10 cellular contexts compared by ENCODE assay signal in genomic region chr2:200586644-200586975, GRCh38. TPM values are rescaled to one million over a fixed set of nuclear protein-coding genes. Genes with fewer than 3 reads are reported as not detected.
DNase-seq lines count a peak whose midpoint lies in the region; ATAC-seq and TF ChIP-seq lines count a peak whose summit lies in the region.
"Had no signal": no experiment of that assay in that cellular context is flagged by ENCODE, and none has a peak within 500 bp of the region (broad histone marks: within the 10 kb centered on the region; RNA-seq: fewer than 3 reads in every experiment).

No MANE protein-coding gene starts in this region.

- intact Hi-C loops in heart left ventricle (cut with DNase I): loop anchor here in 1 of 10 donors (10.0 kb wide), 1 partner anchor 118 kb away; no protein-coding TSS in a partner anchor
- intact Hi-C loops in left cardiac atrium (cut with DNase I): no loop called here
- intact Hi-C loops in colonic mucosa (cut with DNase I): no loop called here

- peak overlapping the region in 11 of 12 donors; percentile 8 to 69 (median 56) for H3K4me3 ChIP-seq in heart left ventricle
- H3K4me3 ChIP-seq in epithelial cell of proximal tubule (ENCODE audit: low read depth, low read length): peak overlapping the region; percentile 69
- H3K4me3 ChIP-seq in urinary bladder (ENCODE audit: low read depth, low read length): peak overlapping the region; percentile 57
- no peak overlapping the region for H3K4me3 ChIP-seq in colonic mucosa
- H3K4me3 ChIP-seq in Karpas-422 (ENCODE audit: low read length): no peak overlapping the region

- no peak overlapping the region for H3K4me2 ChIP-seq in Karpas-422 (ENCODE audit: low read depth, low read length, poor library complexity, severe bottlenecking)
- H3K4me2 ChIP-seq: KMS-11 had no signal

- H3K4me1 ChIP-seq in heart left ventricle: peaks cover 0 to 13% (median 6%) of the 10 kb centered on the region in 12 donors
- H3K4me1 ChIP-seq in urinary bladder (ENCODE audit: insufficient read depth): no peaks in the 10 kb centered on the region
- H3K4me1 ChIP-seq in colonic mucosa: no peaks in the 10 kb centered on the region
- no peaks in the 10 kb centered on the region for H3K4me1 ChIP-seq in Karpas-422 (ENCODE audit: low read length)

- TF ChIP-seq POLR2A in heart left ventricle (IDR thresholded peaks at IDR 0.05): no peak

- peak in 2 of 4 donors; percentile 8 to 26 for ATAC-seq in heart left ventricle
- no peak for ATAC-seq in left cardiac atrium
- no peak for ATAC-seq in naive thymus-derived CD8-positive, alpha-beta T cell

- H3K9me2 ChIP-seq in Karpas-422 (replicated peaks; ENCODE audit: insufficient read depth, low read length): no peaks in the 10 kb centered on the region

- peaks cover 1 to 16% (median 12%) of the 10 kb centered on the region in 5 donors for H3K27me3 Mint-ChIP-seq in naive thymus-derived CD8-positive, alpha-beta T cell

- POLR2A ChIA-PET in naive thymus-derived CD8-positive, alpha-beta T cell (lab: Charles Lee): no interaction called here

- H3K27me3 ChIP-seq in heart left ventricle: peaks cover 0 to 7% (median 0%) of the 10 kb centered on the region in 9 donors
- no peaks in the 10 kb centered on the region for H3K27me3 ChIP-seq in colonic mucosa
- H3K27me3 ChIP-seq in Karpas-422 (ENCODE audit: low read length): no peaks in the 10 kb centered on the region

- H3K9me3 ChIP-seq in heart left ventricle: no peaks in the 10 kb centered on the region
- H3K9me3 ChIP-seq in colonic mucosa: no peaks in the 10 kb centered on the region
- no peaks in the 10 kb centered on the region for H3K9me3 ChIP-seq in Karpas-422 (ENCODE audit: low read length)

- no peaks in the 10 kb centered on the region for H4K20me1 ChIP-seq in Karpas-422 (ENCODE audit: insufficient read depth, low read depth, low read length)

- DNase-seq in heart left ventricle (no peak), left cardiac atrium (no peak), epithelial cell of proximal tubule (ENCODE audit: low read depth) (no peak), colonic mucosa (no peak), Karpas-422 (no peak)
- DNase-seq in naive thymus-derived CD8-positive, alpha-beta T cell: no peak
- DNase-seq in stimulated activated CD4-positive, alpha-beta T cell treated with anti-CD3 and anti-CD28 coated beads, Interleukin-2, amount 100 ng/mL, for 48 hours: no peak
- DNase-seq: foreskin melanocyte had no signal

- H3K36me3 ChIP-seq in heart left ventricle (no peaks in the 10 kb centered on the region), urinary bladder (ENCODE audit: insufficient read depth) (no peaks in the 10 kb centered on the region), colonic mucosa (no peaks in the 10 kb centered on the region), Karpas-422 (ENCODE audit: insufficient read depth, low read length) (peaks cover under 1% of the 10 kb centered on the region; the same call in 1 of the 2 replicates)

- no peaks in the 10 kb centered on the region for H3K9me3 Mint-ChIP-seq in naive thymus-derived CD8-positive, alpha-beta T cell

- peak overlapping the region in 1 of 2 donors; percentile 37 for H3K9ac ChIP-seq in colonic mucosa (ENCODE audit: low read depth in 2 of 2, low read length in 2 of 2)
- no peak overlapping the region for H3K9ac ChIP-seq in Karpas-422 (ENCODE audit: low read length)
- H3K9ac ChIP-seq: KMS-11 had no signal

- no peaks in the 10 kb centered on the region for H3K79me2 ChIP-seq in Karpas-422 (ENCODE audit: low read length)

- H3K27ac ChIP-seq in heart left ventricle (peak overlapping the region in 3 of 12 donors; percentile 42 to 78 (median 66)), urinary bladder (ENCODE audit: low read depth) (peak overlapping the region; percentile 60), colonic mucosa (no peak overlapping the region), Karpas-422 (ENCODE audit: low read length) (no peak overlapping the region)
- H3K27ac ChIP-seq: KMS-11 had no signal

- peaks cover 3 to 20% (median 9%) of the 10 kb centered on the region in 4 donors for H3K4me1 Mint-ChIP-seq in naive thymus-derived CD8-positive, alpha-beta T cell

- TF ChIP-seq CTCF in heart left ventricle (IDR thresholded peaks at IDR 0.05): no peak
- no peak for TF ChIP-seq CTCF in epithelial cell of proximal tubule (conservative IDR thresholded peaks at IDR 0.05; ENCODE audit: low read depth, low read length)
- no peak for TF ChIP-seq CTCF in colonic mucosa (IDR thresholded peaks at IDR 0.05)

- H3K36me3 Mint-ChIP-seq in naive thymus-derived CD8-positive, alpha-beta T cell: no peaks in the 10 kb centered on the region

- peak overlapping the region; percentile 76 to 90 (median 86) for H3K4me3 Mint-ChIP-seq in naive thymus-derived CD8-positive, alpha-beta T cell

- H3K27ac Mint-ChIP-seq in naive thymus-derived CD8-positive, alpha-beta T cell: peak overlapping the region in 1 of 10 donors; percentile 87

- H2AFZ ChIP-seq in Karpas-422 (ENCODE audit: low read length): no peak overlapping the region

- WGBS in heart left ventricle, 4 donors: 55 to 73% (median 60%) methylated on average over 8 to 9 of the region's 9 CpGs
- 49% methylated on average over 9 of the region's 9 CpGs for WGBS in urinary bladder

RNA-seq across cellular contexts. Expression of gene AOX1, which starts 0.8 kb away (rescaled TPM):
- total RNA-seq in heart left ventricle (10 to 100 TPM in 2 of 9 donors, 1 to 10 TPM in 6, under 1 TPM in 1; 0.76 to 33.4 (median 2.9) TPM), left cardiac atrium (10 to 100 TPM; 16.6 to 27.0 TPM), epithelial cell of proximal tubule (6.6 and 16.8 TPM in 2 replicates), urinary bladder (6.0 TPM), colonic mucosa (1 to 10 TPM; 2.9 to 3.3 TPM)
- polyA plus RNA-seq in heart left ventricle (1 to 10 TPM; 1.3 to 5.6 TPM), urinary bladder (140 TPM)
- total RNA-seq in naive thymus-derived CD8-positive, alpha-beta T cell: not detected
- not detected for polyA plus RNA-seq in naive thymus-derived CD8-positive, alpha-beta T cell
- total RNA-seq in Karpas-422 (2014; rRNA removed; shearing (Covaris generic); ENCODE audit: low replicate concordance): 0.37 TPM in 1 of 2 replicates, not detected in the other

Comparison
In these comparisons a context has a peak if more than half of its experiments do, and no peak if none do; other contexts are left out.
1. H3K4me3 ChIP-seq: peak in heart left ventricle (11 of 12), epithelial cell of proximal tubule (single experiment) and urinary bladder (single experiment); none in colonic mucosa (single experiment) and Karpas-422 (single experiment).